ENCODE assay signal across 1 cellular context in the genomic region with DNA sequence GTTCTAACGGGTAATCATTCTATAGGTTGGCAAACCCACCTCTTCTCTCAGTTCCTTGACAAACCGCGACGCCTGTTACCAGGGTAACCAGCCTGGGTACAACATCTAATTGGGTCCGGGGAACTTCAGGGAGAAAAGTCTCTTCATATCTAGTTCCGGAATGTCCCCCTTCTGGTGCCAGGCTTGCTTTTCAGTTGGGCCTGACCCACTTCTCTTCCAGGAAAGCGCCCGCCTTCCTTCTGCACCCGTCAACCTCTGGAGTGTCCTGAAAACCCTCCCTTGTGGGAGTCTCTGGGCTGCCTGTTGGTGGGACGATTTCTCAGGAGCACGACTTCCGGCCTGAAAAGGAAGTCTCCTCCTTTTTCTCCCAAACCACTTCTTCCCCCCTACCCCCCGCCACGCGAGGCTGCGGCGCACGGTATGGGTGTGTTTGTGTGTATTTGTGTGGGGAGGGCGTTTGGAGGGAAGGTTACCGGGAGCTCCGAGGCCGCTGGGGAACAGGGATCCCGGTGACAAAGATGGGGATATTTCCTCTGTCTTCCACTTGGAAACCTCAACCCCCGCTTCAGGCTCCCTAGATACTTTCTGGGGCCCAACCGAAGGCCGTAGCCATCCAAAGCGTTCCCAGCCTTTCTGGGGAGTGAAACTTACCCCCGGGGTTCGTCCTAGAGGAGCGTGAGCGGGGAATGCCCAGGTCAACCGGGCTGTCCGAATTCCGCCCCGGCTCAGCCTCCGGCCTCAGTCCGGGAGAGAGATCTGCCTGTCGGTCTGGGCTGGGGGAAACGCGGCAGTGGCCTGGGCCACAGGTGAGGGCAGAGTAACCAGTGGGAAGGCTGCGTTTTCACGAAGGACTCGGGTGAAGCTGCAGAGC.
A peak's percentile ranks its signal among the peaks of the same experiment; 100 is the strongest.
TF ChIP-seq lines count a peak whose summit lies in the region.

A gene with protein sequence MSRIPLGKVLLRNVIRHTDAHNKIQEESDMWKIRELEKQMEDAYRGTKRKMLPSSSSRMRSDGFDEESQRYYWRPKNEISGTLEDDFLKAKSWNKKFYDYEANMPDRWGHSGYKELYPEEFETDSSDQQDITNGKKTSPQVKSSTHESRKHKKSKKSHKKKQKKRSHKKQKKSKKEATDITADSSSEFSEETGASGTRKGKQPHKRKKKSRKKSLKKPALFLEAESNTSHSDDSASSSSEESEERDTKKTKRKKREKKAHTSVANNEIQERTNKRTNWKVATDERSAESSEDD (plus strand): TSS at position 359 of the 871 bp plus-strand sequence. CDS start 1,276 bp downstream, outside the sequence.
A gene with protein sequence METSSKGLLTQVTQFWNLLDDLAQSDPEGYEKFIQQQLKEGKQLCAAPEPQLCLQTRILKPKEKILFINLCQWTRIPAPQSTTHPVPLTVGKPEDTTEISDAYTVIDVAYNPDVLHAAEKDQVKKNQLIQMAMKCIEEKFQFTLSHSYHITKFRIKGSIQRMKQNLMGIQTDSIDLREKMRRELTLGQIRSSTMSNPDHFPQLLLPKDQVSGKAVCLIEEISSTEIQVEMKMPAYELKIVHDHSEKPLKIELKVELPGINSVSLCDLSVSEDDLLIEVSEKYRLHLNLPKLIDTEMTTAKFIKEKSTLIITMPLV (minus strand): TSS at position 77 of the 871 bp plus-strand sequence. CDS start 843 bp downstream, outside the sequence.

TF ChIP-seq in HepG2, 621 proteins besides CTCF, POLR2A, EP300 and RAD21 (continued from another document):
- TF ChIP-seq CBX5 (CRISPR knock-in tag; IDR thresholded peaks at IDR 0.05; ENCODE audit: borderline replicate concordance): peak; percentile 66; the same call in 1 of the 2 replicates
- TF ChIP-seq ZC3H4 (CRISPR knock-in tag; IDR thresholded peaks at IDR 0.05; ENCODE audit: borderline replicate concordance): no peak
- no peak for TF ChIP-seq ZNF33B (CRISPR knock-in tag; IDR thresholded peaks at IDR 0.05)
- TF ChIP-seq, protein P1, sequence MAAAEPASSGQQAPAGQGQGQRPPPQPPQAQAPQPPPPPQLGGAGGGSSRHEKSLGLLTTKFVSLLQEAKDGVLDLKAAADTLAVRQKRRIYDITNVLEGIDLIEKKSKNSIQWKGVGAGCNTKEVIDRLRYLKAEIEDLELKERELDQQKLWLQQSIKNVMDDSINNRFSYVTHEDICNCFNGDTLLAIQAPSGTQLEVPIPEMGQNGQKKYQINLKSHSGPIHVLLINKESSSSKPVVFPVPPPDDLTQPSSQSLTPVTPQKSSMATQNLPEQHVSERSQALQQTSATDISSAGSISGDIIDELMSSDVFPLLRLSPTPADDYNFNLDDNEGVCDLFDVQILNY (CRISPR knock-in tag; conservative IDR thresholded peaks at IDR 0.05): no peak
- TF ChIP-seq PAWR (CRISPR knock-in tag; IDR thresholded peaks at IDR 0.05; ENCODE audit: borderline replicate concordance): no peak
- peak; percentile 64; the same call in 1 of the 2 replicates for TF ChIP-seq FOXK2 (IDR thresholded peaks at IDR 0.05)
- TF ChIP-seq ATF1 (CRISPR knock-in tag; IDR thresholded peaks at IDR 0.05): peak; percentile 58
- TF ChIP-seq, protein P2, sequence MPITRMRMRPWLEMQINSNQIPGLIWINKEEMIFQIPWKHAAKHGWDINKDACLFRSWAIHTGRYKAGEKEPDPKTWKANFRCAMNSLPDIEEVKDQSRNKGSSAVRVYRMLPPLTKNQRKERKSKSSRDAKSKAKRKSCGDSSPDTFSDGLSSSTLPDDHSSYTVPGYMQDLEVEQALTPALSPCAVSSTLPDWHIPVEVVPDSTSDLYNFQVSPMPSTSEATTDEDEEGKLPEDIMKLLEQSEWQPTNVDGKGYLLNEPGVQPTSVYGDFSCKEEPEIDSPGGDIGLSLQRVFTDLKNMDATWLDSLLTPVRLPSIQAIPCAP (CRISPR knock-in tag; IDR thresholded peaks at IDR 0.05; ENCODE audit: low read depth): no peak
- TF ChIP-seq KDM4B (CRISPR knock-in tag; IDR thresholded peaks at IDR 0.05): no peak
- TF ChIP-seq, protein P3, sequence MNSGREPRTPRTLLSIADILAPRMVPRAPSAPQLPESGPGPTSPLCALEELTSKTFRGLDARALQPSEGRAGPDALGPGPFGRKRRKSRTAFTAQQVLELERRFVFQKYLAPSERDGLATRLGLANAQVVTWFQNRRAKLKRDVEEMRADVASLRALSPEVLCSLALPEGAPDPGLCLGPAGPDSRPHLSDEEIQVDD (CRISPR knock-in tag; IDR thresholded peaks at IDR 0.05; ENCODE audit: borderline replicate concordance): no peak
- TF ChIP-seq, protein P4, sequence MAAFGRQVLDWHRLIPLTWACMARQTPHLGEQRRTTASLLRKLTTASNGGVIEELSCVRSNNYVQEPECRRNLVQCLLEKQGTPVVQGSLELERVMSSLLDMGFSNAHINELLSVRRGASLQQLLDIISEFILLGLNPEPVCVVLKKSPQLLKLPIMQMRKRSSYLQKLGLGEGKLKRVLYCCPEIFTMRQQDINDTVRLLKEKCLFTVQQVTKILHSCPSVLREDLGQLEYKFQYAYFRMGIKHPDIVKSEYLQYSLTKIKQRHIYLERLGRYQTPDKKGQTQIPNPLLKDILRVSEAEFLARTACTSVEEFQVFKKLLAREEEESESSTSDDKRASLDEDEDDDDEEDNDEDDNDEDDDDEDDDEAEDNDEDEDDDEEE (CRISPR knock-in tag; IDR thresholded peaks at IDR 0.05): no peak
- TF ChIP-seq, protein P5, sequence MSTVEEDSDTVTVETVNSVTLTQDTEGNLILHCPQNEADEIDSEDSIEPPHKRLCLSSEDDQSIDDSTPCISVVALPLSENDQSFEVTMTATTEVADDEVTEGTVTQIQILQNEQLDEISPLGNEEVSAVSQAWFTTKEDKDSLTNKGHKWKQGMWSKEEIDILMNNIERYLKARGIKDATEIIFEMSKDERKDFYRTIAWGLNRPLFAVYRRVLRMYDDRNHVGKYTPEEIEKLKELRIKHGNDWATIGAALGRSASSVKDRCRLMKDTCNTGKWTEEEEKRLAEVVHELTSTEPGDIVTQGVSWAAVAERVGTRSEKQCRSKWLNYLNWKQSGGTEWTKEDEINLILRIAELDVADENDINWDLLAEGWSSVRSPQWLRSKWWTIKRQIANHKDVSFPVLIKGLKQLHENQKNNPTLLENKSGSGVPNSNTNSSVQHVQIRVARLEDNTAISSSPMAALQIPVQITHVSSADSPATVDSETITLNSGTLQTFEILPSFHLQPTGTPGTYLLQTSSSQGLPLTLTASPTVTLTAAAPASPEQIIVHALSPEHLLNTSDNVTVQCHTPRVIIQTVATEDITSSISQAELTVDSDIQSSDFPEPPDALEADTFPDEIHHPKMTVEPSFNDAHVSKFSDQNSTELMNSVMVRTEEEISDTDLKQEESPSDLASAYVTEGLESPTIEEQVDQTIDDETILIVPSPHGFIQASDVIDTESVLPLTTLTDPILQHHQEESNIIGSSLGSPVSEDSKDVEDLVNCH (CRISPR knock-in tag; IDR thresholded peaks at IDR 0.05): no peak
- no peak for TF ChIP-seq ZNF180 (CRISPR knock-in tag; IDR thresholded peaks at IDR 0.05; ENCODE audit: borderline replicate concordance, low read depth)
- TF ChIP-seq, protein P6, sequence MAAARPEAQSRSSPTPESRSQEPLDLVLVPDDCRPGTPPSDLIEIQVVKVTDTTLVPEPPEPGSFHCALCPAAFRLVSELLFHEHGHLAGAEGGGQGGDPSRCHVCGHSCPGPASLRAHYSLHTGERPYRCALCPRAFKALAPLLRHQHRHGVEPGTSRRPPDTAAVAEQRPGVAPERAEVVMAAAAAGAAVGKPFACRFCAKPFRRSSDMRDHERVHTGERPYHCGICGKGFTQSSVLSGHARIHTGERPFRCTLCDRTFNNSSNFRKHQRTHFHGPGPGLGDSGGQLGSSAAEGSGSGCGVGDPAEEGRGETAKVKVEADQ (CRISPR knock-in tag; IDR thresholded peaks at IDR 0.05; ENCODE audit: borderline replicate concordance): no peak
- TF ChIP-seq, protein P7, sequence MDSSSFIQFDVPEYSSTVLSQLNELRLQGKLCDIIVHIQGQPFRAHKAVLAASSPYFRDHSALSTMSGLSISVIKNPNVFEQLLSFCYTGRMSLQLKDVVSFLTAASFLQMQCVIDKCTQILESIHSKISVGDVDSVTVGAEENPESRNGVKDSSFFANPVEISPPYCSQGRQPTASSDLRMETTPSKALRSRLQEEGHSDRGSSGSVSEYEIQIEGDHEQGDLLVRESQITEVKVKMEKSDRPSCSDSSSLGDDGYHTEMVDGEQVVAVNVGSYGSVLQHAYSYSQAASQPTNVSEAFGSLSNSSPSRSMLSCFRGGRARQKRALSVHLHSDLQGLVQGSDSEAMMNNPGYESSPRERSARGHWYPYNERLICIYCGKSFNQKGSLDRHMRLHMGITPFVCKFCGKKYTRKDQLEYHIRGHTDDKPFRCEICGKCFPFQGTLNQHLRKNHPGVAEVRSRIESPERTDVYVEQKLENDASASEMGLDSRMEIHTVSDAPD (CRISPR knock-in tag; IDR thresholded peaks at IDR 0.05): no peak
- TF ChIP-seq SALL2 (CRISPR knock-in tag; IDR thresholded peaks at IDR 0.05): no peak
- no peak for TF ChIP-seq ZSCAN30 (CRISPR knock-in tag; IDR thresholded peaks at IDR 0.05)
- no peak for TF ChIP-seq EED (CRISPR knock-in tag; IDR thresholded peaks at IDR 0.05)
- no peak for TF ChIP-seq ZNF790 (CRISPR knock-in tag; IDR thresholded peaks at IDR 0.05; ENCODE audit: borderline replicate concordance)
- TF ChIP-seq RFXANK (CRISPR knock-in tag; IDR thresholded peaks at IDR 0.05): no peak
- no peak for TF ChIP-seq ZMAT3 (CRISPR knock-in tag; conservative IDR thresholded peaks at IDR 0.05)
- no peak for TF ChIP-seq PAF1 (CRISPR knock-in tag; IDR thresholded peaks at IDR 0.05)
- no peak; the same call in 1 of the 2 replicates for TF ChIP-seq NCOA2 (CRISPR knock-in tag; IDR thresholded peaks at IDR 0.05)
- peak; percentile 72 for TF ChIP-seq TAF1 (CRISPR knock-in tag; IDR thresholded peaks at IDR 0.05)
- TF ChIP-seq, protein P8, sequence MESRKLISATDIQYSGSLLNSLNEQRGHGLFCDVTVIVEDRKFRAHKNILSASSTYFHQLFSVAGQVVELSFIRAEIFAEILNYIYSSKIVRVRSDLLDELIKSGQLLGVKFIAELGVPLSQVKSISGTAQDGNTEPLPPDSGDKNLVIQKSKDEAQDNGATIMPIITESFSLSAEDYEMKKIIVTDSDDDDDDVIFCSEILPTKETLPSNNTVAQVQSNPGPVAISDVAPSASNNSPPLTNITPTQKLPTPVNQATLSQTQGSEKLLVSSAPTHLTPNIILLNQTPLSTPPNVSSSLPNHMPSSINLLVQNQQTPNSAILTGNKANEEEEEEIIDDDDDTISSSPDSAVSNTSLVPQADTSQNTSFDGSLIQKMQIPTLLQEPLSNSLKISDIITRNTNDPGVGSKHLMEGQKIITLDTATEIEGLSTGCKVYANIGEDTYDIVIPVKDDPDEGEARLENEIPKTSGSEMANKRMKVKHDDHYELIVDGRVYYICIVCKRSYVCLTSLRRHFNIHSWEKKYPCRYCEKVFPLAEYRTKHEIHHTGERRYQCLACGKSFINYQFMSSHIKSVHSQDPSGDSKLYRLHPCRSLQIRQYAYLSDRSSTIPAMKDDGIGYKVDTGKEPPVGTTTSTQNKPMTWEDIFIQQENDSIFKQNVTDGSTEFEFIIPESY (CRISPR knock-in tag; IDR thresholded peaks at IDR 0.05): no peak; the same call in 1 of the 2 replicates
- TF ChIP-seq, protein P9, sequence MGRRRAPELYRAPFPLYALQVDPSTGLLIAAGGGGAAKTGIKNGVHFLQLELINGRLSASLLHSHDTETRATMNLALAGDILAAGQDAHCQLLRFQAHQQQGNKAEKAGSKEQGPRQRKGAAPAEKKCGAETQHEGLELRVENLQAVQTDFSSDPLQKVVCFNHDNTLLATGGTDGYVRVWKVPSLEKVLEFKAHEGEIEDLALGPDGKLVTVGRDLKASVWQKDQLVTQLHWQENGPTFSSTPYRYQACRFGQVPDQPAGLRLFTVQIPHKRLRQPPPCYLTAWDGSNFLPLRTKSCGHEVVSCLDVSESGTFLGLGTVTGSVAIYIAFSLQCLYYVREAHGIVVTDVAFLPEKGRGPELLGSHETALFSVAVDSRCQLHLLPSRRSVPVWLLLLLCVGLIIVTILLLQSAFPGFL (CRISPR knock-in tag; IDR thresholded peaks at IDR 0.05): no peak
- TF ChIP-seq, protein P10, sequence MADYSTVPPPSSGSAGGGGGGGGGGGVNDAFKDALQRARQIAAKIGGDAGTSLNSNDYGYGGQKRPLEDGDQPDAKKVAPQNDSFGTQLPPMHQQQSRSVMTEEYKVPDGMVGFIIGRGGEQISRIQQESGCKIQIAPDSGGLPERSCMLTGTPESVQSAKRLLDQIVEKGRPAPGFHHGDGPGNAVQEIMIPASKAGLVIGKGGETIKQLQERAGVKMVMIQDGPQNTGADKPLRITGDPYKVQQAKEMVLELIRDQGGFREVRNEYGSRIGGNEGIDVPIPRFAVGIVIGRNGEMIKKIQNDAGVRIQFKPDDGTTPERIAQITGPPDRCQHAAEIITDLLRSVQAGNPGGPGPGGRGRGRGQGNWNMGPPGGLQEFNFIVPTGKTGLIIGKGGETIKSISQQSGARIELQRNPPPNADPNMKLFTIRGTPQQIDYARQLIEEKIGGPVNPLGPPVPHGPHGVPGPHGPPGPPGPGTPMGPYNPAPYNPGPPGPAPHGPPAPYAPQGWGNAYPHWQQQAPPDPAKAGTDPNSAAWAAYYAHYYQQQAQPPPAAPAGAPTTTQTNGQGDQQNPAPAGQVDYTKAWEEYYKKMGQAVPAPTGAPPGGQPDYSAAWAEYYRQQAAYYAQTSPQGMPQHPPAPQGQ (CRISPR knock-in tag; IDR thresholded peaks at IDR 0.05; ENCODE audit: borderline replicate concordance): no peak
- TF ChIP-seq, protein P11, sequence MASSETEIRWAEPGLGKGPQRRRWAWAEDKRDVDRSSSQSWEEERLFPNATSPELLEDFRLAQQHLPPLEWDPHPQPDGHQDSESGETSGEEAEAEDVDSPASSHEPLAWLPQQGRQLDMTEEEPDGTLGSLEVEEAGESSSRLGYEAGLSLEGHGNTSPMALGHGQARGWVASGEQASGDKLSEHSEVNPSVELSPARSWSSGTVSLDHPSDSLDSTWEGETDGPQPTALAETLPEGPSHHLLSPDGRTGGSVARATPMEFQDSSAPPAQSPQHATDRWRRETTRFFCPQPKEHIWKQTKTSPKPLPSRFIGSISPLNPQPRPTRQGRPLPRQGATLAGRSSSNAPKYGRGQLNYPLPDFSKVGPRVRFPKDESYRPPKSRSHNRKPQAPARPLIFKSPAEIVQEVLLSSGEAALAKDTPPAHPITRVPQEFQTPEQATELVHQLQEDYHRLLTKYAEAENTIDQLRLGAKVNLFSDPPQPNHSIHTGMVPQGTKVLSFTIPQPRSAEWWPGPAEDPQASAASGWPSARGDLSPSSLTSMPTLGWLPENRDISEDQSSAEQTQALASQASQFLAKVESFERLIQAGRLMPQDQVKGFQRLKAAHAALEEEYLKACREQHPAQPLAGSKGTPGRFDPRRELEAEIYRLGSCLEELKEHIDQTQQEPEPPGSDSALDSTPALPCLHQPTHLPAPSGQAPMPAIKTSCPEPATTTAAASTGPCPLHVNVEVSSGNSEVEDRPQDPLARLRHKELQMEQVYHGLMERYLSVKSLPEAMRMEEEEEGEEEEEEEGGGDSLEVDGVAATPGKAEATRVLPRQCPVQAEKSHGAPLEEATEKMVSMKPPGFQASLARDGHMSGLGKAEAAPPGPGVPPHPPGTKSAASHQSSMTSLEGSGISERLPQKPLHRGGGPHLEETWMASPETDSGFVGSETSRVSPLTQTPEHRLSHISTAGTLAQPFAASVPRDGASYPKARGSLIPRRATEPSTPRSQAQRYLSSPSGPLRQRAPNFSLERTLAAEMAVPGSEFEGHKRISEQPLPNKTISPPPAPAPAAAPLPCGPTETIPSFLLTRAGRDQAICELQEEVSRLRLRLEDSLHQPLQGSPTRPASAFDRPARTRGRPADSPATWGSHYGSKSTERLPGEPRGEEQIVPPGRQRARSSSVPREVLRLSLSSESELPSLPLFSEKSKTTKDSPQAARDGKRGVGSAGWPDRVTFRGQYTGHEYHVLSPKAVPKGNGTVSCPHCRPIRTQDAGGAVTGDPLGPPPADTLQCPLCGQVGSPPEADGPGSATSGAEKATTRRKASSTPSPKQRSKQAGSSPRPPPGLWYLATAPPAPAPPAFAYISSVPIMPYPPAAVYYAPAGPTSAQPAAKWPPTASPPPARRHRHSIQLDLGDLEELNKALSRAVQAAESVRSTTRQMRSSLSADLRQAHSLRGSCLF (CRISPR knock-in tag; IDR thresholded peaks at IDR 0.05; ENCODE audit: borderline replicate concordance): no peak
